Comparison of ENCODE assay signal across 12 cellular contexts in the genomic region with DNA sequence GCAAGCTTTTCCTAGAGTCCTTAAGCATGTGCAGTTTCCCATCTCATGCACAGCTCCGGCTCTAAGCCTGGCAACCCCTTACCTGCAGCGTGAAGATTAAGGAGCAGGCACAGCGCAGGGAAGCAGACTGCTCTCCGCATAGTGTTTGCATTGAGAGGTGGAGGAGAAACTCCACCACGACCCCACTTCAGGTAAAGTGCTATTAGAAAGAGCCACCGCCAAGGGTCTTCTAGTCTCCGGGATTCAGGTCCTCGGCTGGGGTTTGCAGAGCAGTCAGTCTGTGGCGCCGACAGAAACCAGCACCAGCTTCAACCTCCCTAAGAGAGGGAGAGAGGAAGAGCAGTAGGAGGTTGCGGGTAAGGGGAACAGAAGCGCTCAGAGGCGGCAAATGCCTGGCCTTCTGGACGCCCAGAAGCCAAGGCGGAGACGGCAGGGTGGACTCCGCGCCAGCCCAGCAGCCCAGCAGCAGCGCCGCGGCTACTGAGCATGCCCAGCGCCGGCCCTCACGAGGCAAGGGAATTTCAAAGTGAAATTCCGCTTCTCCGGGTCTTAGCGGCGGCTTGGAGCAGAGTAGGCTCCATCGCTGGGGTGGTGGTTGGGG. TPM values are rescaled to one million over a fixed set of nuclear protein-coding genes. Genes with fewer than 3 reads are reported as not detected.
DNase-seq lines count a peak whose midpoint lies in the region; ATAC-seq, FAIRE-seq and TF ChIP-seq lines count a peak whose summit lies in the region.
"Had no signal": no experiment of that assay in that cellular context is flagged by ENCODE, and none has a peak within 500 bp of the region (broad histone marks: within the 10 kb centered on the region; RNA-seq: fewer than 3 reads in every experiment).

A gene with protein sequence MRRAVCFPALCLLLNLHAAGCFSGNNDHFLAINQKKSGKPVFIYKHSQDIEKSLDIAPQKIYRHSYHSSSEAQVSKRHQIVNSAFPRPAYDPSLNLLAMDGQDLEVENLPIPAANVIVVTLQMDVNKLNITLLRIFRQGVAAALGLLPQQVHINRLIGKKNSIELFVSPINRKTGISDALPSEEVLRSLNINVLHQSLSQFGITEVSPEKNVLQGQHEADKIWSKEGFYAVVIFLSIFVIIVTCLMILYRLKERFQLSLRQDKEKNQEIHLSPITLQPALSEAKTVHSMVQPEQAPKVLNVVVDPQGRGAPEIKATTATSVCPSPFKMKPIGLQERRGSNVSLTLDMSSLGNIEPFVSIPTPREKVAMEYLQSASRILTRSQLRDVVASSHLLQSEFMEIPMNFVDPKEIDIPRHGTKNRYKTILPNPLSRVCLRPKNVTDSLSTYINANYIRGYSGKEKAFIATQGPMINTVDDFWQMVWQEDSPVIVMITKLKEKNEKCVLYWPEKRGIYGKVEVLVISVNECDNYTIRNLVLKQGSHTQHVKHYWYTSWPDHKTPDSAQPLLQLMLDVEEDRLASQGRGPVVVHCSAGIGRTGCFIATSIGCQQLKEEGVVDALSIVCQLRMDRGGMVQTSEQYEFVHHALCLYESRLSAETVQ (minus strand): TSS at position 488 of the 601 bp plus-strand sequence. CDS start 348 bp downstream, at position 140.

- no peaks in the 10 kb centered on the region for H4K20me1 ChIP-seq in HepG2 (ENCODE audit: insufficient read depth, low read length)

- H3K4me1 ChIP-seq in HepG2 (ENCODE audit: insufficient read depth, low read length): no peaks in the 10 kb centered on the region
- no peaks in the 10 kb centered on the region for H3K4me1 ChIP-seq in right lobe of liver
- H3K4me1 ChIP-seq in breast epithelium: no peaks in the 10 kb centered on the region
- H3K4me1 ChIP-seq in mucosa of descending colon (ENCODE audit: low read depth): no peaks in the 10 kb centered on the region

- H3K27ac ChIP-seq in HepG2 (ENCODE audit: extremely low read length, insufficient read depth, low read length): no peak within 1 kb of the TSS
- H3K27ac ChIP-seq in right lobe of liver: no peak within 1 kb of the TSS
- no peak within 1 kb of the TSS for H3K27ac ChIP-seq in breast epithelium
- H3K27ac ChIP-seq: KMS-11, ovary had no signal

- POLR2A ChIA-PET in HepG2 (lab: Yijun Ruan, JAX): no interaction called here

- TF ChIP-seq EP300 in HepG2 (IDR thresholded peaks at IDR 0.05; ENCODE audit: low read depth in 2 of 2, low read length in 2 of 2) (no peak), HepG2 (CRISPR knock-in tag; IDR thresholded peaks at IDR 0.05; ENCODE audit: borderline replicate concordance) (no peak)

- WGBS in HepG2 (ENCODE audit: low lambda C conversion rate): 13% methylated on average over 16 of the region's 29 CpGs
- 4% methylated on average over 8 of the region's 29 CpGs for WGBS in right lobe of liver (ENCODE audit: insufficient coverage, low coverage, low lambda C conversion rate, missing lambda C conversion rate)

- TF ChIP-seq CTCF in HepG2 (CRISPR knock-in tag; IDR thresholded peaks at IDR 0.05) (no peak), right lobe of liver (IDR thresholded peaks at IDR 0.05) (no peak), breast epithelium (IDR thresholded peaks at IDR 0.05) (no peak), mucosa of descending colon (IDR thresholded peaks at IDR 0.05) (no peak)

- ATAC-seq in HepG2 (peak; percentile 99), right lobe of liver (no peak), mucosa of descending colon (no peak), esophagus mucosa (no peak)
- ATAC-seq: HCT116 had no signal

- intact Hi-C loops in HepG2 (cut with micrococcal nuclease; ENCODE audit: unreplicated experiment): no loop called here
- intact Hi-C loops in right lobe of liver (cut with DNase I): no loop called here
- intact Hi-C loops in breast epithelium (cut with DNase I; ENCODE audit: low total_unique reads): no loop called here
- intact Hi-C loops in mucosa of descending colon (cut with DNase I, micrococcal nuclease): no loop called here

- H3K9me3 ChIP-seq in HepG2 (ENCODE audit: low read length) (no peaks in the 10 kb centered on the region), right lobe of liver (no peaks in the 10 kb centered on the region), breast epithelium (no peaks in the 10 kb centered on the region), mucosa of descending colon (no peaks in the 10 kb centered on the region)
- H3K9me3 ChIP-seq: ovary had no signal

- CTCF ChIA-PET in HepG2 (lab: Yijun Ruan, JAX; ENCODE audit: low intra/inter-chr PET ratio, low total read pairs): no interaction called here

- DNase-seq in HepG2 (ENCODE audit: low spot score) (no peak), right lobe of liver (no peak), breast epithelium (ENCODE audit: low spot score in 2 of 2) (no peak), mucosa of descending colon (no peak), epidermal melanocyte (ENCODE audit: insufficient read length, low spot score) (no peak), NCI-H187 (lab: John Stamatoyannopoulos, UW) (no peak), T-helper 9 cell (no peak)

- in situ Hi-C loops in HepG2 (cut with HindIII; ENCODE audit: extremely low pct_ligation_motif_present, low pct_unique_long_range_greater_than_20kb): no loop called here

- no peaks in the 10 kb centered on the region for H3K36me3 ChIP-seq in HepG2 (replicated peaks in 1 of 2; ENCODE audit: control insufficient read depth in 1 of 2, insufficient read depth in 2 of 2, low read length in 2 of 2)
- no peaks in the 10 kb centered on the region for H3K36me3 ChIP-seq in right lobe of liver
- H3K36me3 ChIP-seq in breast epithelium: no peaks in the 10 kb centered on the region
- H3K36me3 ChIP-seq in mucosa of descending colon (ENCODE audit: low read depth): no peaks in the 10 kb centered on the region
- H3K36me3 ChIP-seq: ovary had no signal

- H3K9ac ChIP-seq in HepG2 (ENCODE audit: insufficient read depth, low read depth, low read length): no peak within 1 kb of the TSS
- H3K9ac ChIP-seq: KMS-11 had no signal

- no peaks in the 10 kb centered on the region for H3K79me2 ChIP-seq in HepG2 (ENCODE audit: insufficient read depth, low read length)

- no peak for TF ChIP-seq RAD21 in HepG2 (CRISPR knock-in tag; IDR thresholded peaks at IDR 0.05)

- FAIRE-seq in HepG2 (lab: Jason Lieb, UNC): no peak

- no peak within 1 kb of the TSS; a peak in 1 of 6 replicates for H3K4me3 ChIP-seq in HepG2 (replicated peaks in 1 of 3; ENCODE audit: insufficient read depth in 1 of 3, low read depth in 2 of 3, low read length in 3 of 3)
- H3K4me3 ChIP-seq in right lobe of liver: no peak within 1 kb of the TSS
- peak within 1 kb of the TSS in 2 of 3 donors; percentile 2 to 19 for H3K4me3 ChIP-seq in breast epithelium
- H3K4me3 ChIP-seq in mucosa of descending colon: no peak within 1 kb of the TSS
- H3K4me3 ChIP-seq: ovary had no signal

- H3K27me3 ChIP-seq in HepG2 (ENCODE audit: control insufficient read depth in 1 of 2, insufficient read depth in 2 of 2, low read length in 2 of 2) (peaks cover 0 to 7% of the 10 kb centered on the region in 2 experiments; a peak in 1 of 5 replicates), right lobe of liver (no peaks in the 10 kb centered on the region), breast epithelium (peaks cover 0 to 15% of the 10 kb centered on the region in 2 donors)
- H3K27me3 ChIP-seq: ovary had no signal

- TF ChIP-seq POLR2A in HepG2 (IDR thresholded peaks at IDR 0.05; ENCODE audit: insufficient read depth in 1 of 2, low read depth in 2 of 2, low read length in 2 of 2) (no peak), right lobe of liver (IDR thresholded peaks at IDR 0.05) (no peak), breast epithelium (IDR thresholded peaks at IDR 0.05) (no peak)

- H2AFZ ChIP-seq in HepG2 (ENCODE audit: low read length): no peak within 1 kb of the TSS

- peak within 1 kb of the TSS; percentile 55 for H3K4me2 ChIP-seq in HepG2 (ENCODE audit: low read depth, low read length)
- H3K4me2 ChIP-seq: KMS-11 had no signal

- no TSS peak for BruUV-seq in HepG2 (replicated peaks; lab: Mats Ljungman, UMichigan)

TF ChIP-seq in HepG2, 621 proteins besides CTCF, POLR2A, EP300 and RAD21 (continues in another document):
- TF ChIP-seq ZNF768 (CRISPR knock-in tag; IDR thresholded peaks at IDR 0.05) (peak; percentile 36; the same call in 1 of the 2 replicates), ATF1 (CRISPR knock-in tag; IDR thresholded peaks at IDR 0.05) (no peak), MIER3 (CRISPR knock-in tag; IDR thresholded peaks at IDR 0.05; ENCODE audit: borderline replicate concordance) (no peak)

RNA-seq across cellular contexts. Expression of the gene that starts here (rescaled TPM):
- total RNA-seq in HepG2 (2016; rRNA removed; fragmentation: Illumina TruSeq; extraction: Trizol) (not detected in 2 replicates), right lobe of liver (under 1 TPM in 1 of 6 experiments, not detected in 5; 0.12 TPM), breast epithelium (under 1 TPM; 0.59 to 0.98 (median 0.80) TPM), mucosa of descending colon (10 to 100 TPM; 16.6 to 46.9 (median 25.1) TPM), esophagus mucosa (not detected)
- not detected in 2 replicates for total RNA-seq in HepG2 (2016; cell fraction: cytosol; rRNA removed; fragmentation: Illumina TruSeq; extraction: Trizol; ENCODE audit: low read depth)
- not detected in 2 replicates for total RNA-seq in HepG2 (2016; cell fraction: insoluble cytoplasmic fraction; rRNA removed; fragmentation: Illumina TruSeq; extraction: Trizol)
- not detected in 2 replicates for total RNA-seq in HepG2 (2016; cell fraction: membrane; rRNA removed; fragmentation: Illumina TruSeq; extraction: Trizol)
- total RNA-seq in HepG2 (2016; cell fraction: nucleus; rRNA removed; fragmentation: Illumina TruSeq; extraction: Trizol): not detected in 2 replicates
- polyA plus RNA-seq in HepG2 (2011; rRNA removed): not detected in 2 replicates
- polyA plus RNA-seq in HepG2 (2011; cell fraction: cytosol; rRNA removed): not detected in 2 replicates
- not detected in 2 replicates for polyA plus RNA-seq in HepG2 (2011; cell fraction: nucleus; rRNA removed)
- polyA plus RNA-seq in HepG2 (2012): not detected in 2 replicates
- not detected in 2 replicates for polyA plus RNA-seq in HepG2 (2016; cell fraction: cytosol; fragmentation: Illumina TruSeq; extraction: Trizol; ENCODE audit: low read depth)
- polyA plus RNA-seq in HepG2 (2016; cell fraction: insoluble cytoplasmic fraction; fragmentation: Illumina TruSeq; extraction: Trizol; ENCODE audit: low read depth): not detected in 2 replicates
- polyA plus RNA-seq in HepG2 (2016; cell fraction: membrane; fragmentation: Illumina TruSeq; extraction: Trizol; ENCODE audit: low read depth): not detected in 2 replicates
- not detected in 2 replicates for polyA plus RNA-seq in HepG2 (2016; cell fraction: nucleus; fragmentation: Illumina TruSeq; extraction: Trizol; ENCODE audit: insufficient read depth, low read depth)
- polyA minus RNA-seq in HepG2 (2011; rRNA and poly(A)+ RNA removed; ENCODE audit: low replicate concordance): 4.4 TPM in 1 of 2 replicates, not detected in the other
- not detected in 2 replicates for polyA minus RNA-seq in HepG2 (2011; cell fraction: cytosol; rRNA and poly(A)+ RNA removed)
- not detected in 2 replicates for polyA minus RNA-seq in HepG2 (2011; cell fraction: nucleus; rRNA and poly(A)+ RNA removed)
- total RNA-seq: fibroblast of villous mesenchyme had no signal

Comparison
In these comparisons a context has a peak if more than half of its experiments do, and no peak if none do; other contexts are left out.
1. RNA of the gene that starts here (total RNA-seq): 16.6 to 46.9 TPM in mucosa of descending colon; 0.59 to 0.98 TPM in breast epithelium, 0.12 TPM in right lobe of liver, not detected in esophagus mucosa (single experiment) and not detected in HepG2; every median in the first group is over 4 times any median in the second.
2. H3K4me3 ChIP-seq: peak in breast epithelium (2 of 3); none in HepG2 (0 of 3), right lobe of liver (0 of 3) and mucosa of descending colon (single experiment).